ENCODE assay signal across 12 cellular contexts in genomic region chrX:23822397-23822796, GRCh38. TPM values are rescaled to one million over a fixed set of nuclear protein-coding genes. Genes with fewer than 3 reads are reported as not detected.
A peak's percentile ranks its signal among the peaks of the same experiment; 100 is the strongest.
DNase-seq lines count a peak whose midpoint lies in the region; ATAC-seq and TF ChIP-seq lines count a peak whose summit lies in the region.
"Had no signal": no experiment of that assay in that cellular context is flagged by ENCODE, and none has a peak within 500 bp of the region (broad histone marks: within the 10 kb centered on the region; RNA-seq: fewer than 3 reads in every experiment).

No MANE protein-coding gene starts in this region.

- CTCF ChIA-PET in MCF 10A (lab: Yijun Ruan, JAX), result interaction anchor here (1.1 to 1.8 kb wide), 4 partner anchors 23 to 128 kb away, joined by 3 to 11 read pairs (median 3); no protein-coding TSS in a partner anchor

- H2BK15ac ChIP-seq in mesenchymal stem cell (ENCODE audit: low read depth, poor library complexity, severe bottlenecking), result no peak overlapping the region

- TF ChIP-seq CTCF in breast epithelium (IDR thresholded peaks at IDR 0.05) (no peak), MCF 10A (IDR thresholded peaks at IDR 0.05; ENCODE audit: unreplicated experiment) (no peak), thyroid gland (IDR thresholded peaks at IDR 0.05) (no peak)

- no peak for DNase-seq in breast epithelium (ENCODE audit: low spot score in 2 of 2)
- DNase-seq in MCF 10A (ENCODE audit: unreplicated experiment), result no peak
- peak; percentile 24 to 44 for DNase-seq in SHP77 (lab: John Stamatoyannopoulos, UW)
- peak; percentile 41 for DNase-seq in mesenchymal stem cell
- no peak for DNase-seq in thyroid gland
- DNase-seq in NCI-H446 treated with DMSO at 0.1 percent for 48 hours (lab: John Stamatoyannopoulos, UW), result no peak
- DNase-seq: activated naive CD8-positive, alpha-beta T cell treated with anti-CD3 and anti-CD28 coated beads, Interleukin-2, amount 10 ng/mL, durations not matched to agents 7 days and 5 days; kidney; OCI-M1 had no signal

- H3K36me3 ChIP-seq in breast epithelium (no peaks in the 10 kb centered on the region), mesenchymal stem cell (ENCODE audit: control insufficient read depth in 1 of 2, insufficient read depth in 2 of 2, low read depth in 1 of 2, low read length in 2 of 2) (no peaks in the 10 kb centered on the region), thyroid gland (no peaks in the 10 kb centered on the region)
- H3K36me3 ChIP-seq: right atrium auricular region had no signal

- no peak overlapping the region for H3K4me2 ChIP-seq in mesenchymal stem cell (ENCODE audit: low read length, poor library complexity, severe bottlenecking)

- no peak overlapping the region for H2AK5ac ChIP-seq in mesenchymal stem cell (ENCODE audit: low read length, severe bottlenecking)

- no peak overlapping the region for H2AFZ ChIP-seq in mesenchymal stem cell (ENCODE audit: low read depth, low read length)

- peaks cover 6% of the 10 kb centered on the region for H3K4me1 Mint-ChIP-seq in MCF 10A (ENCODE audit: insufficient read depth, unreplicated experiment)

- H4K91ac ChIP-seq in mesenchymal stem cell (ENCODE audit: low read length), result no peak overlapping the region

- BruUV-seq in MCF 10A (replicated peaks; lab: Mats Ljungman, UMichigan), result no TSS peak

- H3K27me3 ChIP-seq in breast epithelium (peaks cover 0 to 12% of the 10 kb centered on the region in 2 donors), mesenchymal stem cell (ENCODE audit: control insufficient read depth in 1 of 2, insufficient read depth in 1 of 2, low read length in 2 of 2) (peaks cover 0 to 3% of the 10 kb centered on the region in 2 experiments), thyroid gland (no peaks in the 10 kb centered on the region)
- H3K27me3 ChIP-seq: right atrium auricular region had no signal

- H3K79me1 ChIP-seq in mesenchymal stem cell (replicated peaks; ENCODE audit: low read length, poor library complexity, severe bottlenecking), result no peaks in the 10 kb centered on the region

- H3K23ac ChIP-seq in mesenchymal stem cell (ENCODE audit: low read length in 2 of 2), result no peak overlapping the region

- H2BK120ac ChIP-seq in mesenchymal stem cell (ENCODE audit: low read depth, low read length), result no peak overlapping the region

- H3K9me3 ChIP-seq in breast epithelium (no peaks in the 10 kb centered on the region), mesenchymal stem cell (ENCODE audit: control insufficient read depth, low read length) (no peaks in the 10 kb centered on the region), thyroid gland (no peaks in the 10 kb centered on the region)
- H3K9me3 ChIP-seq: right atrium auricular region had no signal

- H2BK12ac ChIP-seq in mesenchymal stem cell (ENCODE audit: low read length in 2 of 2), result no peak overlapping the region

- H3K14ac ChIP-seq in mesenchymal stem cell (ENCODE audit: low read length in 2 of 2), result no peak overlapping the region

- H3K27ac ChIP-seq in breast epithelium, result peak overlapping the region; percentile 19 to 45
- no peak overlapping the region for H3K27ac ChIP-seq in mesenchymal stem cell (ENCODE audit: low read length, poor library complexity, severe bottlenecking)
- H3K27ac ChIP-seq in thyroid gland, result no peak overlapping the region
- H3K27ac ChIP-seq: right atrium auricular region had no signal

- no peak overlapping the region for H4K8ac ChIP-seq in mesenchymal stem cell (ENCODE audit: low read length)

- H3K4me3 ChIP-seq in breast epithelium, result no peak overlapping the region
- H3K4me3 ChIP-seq in mesenchymal stem cell (ENCODE audit: insufficient read depth in 1 of 2, low read depth in 1 of 2, low read length in 2 of 2), result no peak overlapping the region
- H3K4me3 ChIP-seq in thyroid gland (replicated peaks in 1 of 3), result no peak overlapping the region
- H3K4me3 ChIP-seq: right atrium auricular region had no signal

- no peak overlapping the region for H3K4ac ChIP-seq in mesenchymal stem cell (ENCODE audit: low read depth in 1 of 2, low read length in 2 of 2)

- no peak overlapping the region for H3K4me3 Mint-ChIP-seq in MCF 10A (ENCODE audit: unreplicated experiment)
- H3K4me3 Mint-ChIP-seq: activated naive CD8-positive, alpha-beta T cell treated with anti-CD3 and anti-CD28 coated beads, Interleukin-2, amount 10 ng/mL, durations not matched to agents 7 days and 5 days had no signal

- no peak overlapping the region for H3K27ac Mint-ChIP-seq in MCF 10A (ENCODE audit: low read depth, unreplicated experiment)
- H3K27ac Mint-ChIP-seq: activated naive CD8-positive, alpha-beta T cell treated with anti-CD3 and anti-CD28 coated beads, Interleukin-2, amount 10 ng/mL, durations not matched to agents 7 days and 5 days had no signal

- no CpG with 5 or more reads among the region's 3 CpGs for WGBS in mesenchymal stem cell
- WGBS in thyroid gland, 2 donors, result 57 to 59% methylated on average over 3 of the region's 3 CpGs

- POLR2A ChIA-PET in MCF 10A (lab: Yijun Ruan, JAX), result no interaction called here

- H3K4me1 ChIP-seq in breast epithelium, result no peaks in the 10 kb centered on the region
- H3K4me1 ChIP-seq in mesenchymal stem cell (ENCODE audit: control insufficient read depth, insufficient read depth, low read depth, low read length), result peaks cover 4% of the 10 kb centered on the region
- H3K4me1 ChIP-seq in thyroid gland, result no peaks in the 10 kb centered on the region
- H3K4me1 ChIP-seq: right atrium auricular region had no signal

- no peaks in the 10 kb centered on the region for H3K9me3 Mint-ChIP-seq in MCF 10A (ENCODE audit: unreplicated experiment)
- H3K9me3 Mint-ChIP-seq: activated naive CD8-positive, alpha-beta T cell treated with anti-CD3 and anti-CD28 coated beads, Interleukin-2, amount 10 ng/mL, durations not matched to agents 7 days and 5 days had no signal

- intact Hi-C loops in breast epithelium (cut with DNase I; ENCODE audit: low total_unique reads) (no loop called here), MCF 10A (cut with micrococcal nuclease) (no loop called here), thyroid gland (cut with DNase I) (no loop called here)

- H3K36me3 Mint-ChIP-seq in MCF 10A (ENCODE audit: insufficient read depth, unreplicated experiment), result no peaks in the 10 kb centered on the region
- H3K36me3 Mint-ChIP-seq: activated naive CD8-positive, alpha-beta T cell treated with anti-CD3 and anti-CD28 coated beads, Interleukin-2, amount 10 ng/mL, durations not matched to agents 7 days and 5 days had no signal

- ATAC-seq in GM21526 (IDR thresholded peaks at IDR 0.05; ENCODE audit: low FRiP score, unreplicated experiment) (no peak), HG02588 (IDR thresholded peaks at IDR 0.05; ENCODE audit: unreplicated experiment) (no peak)

- peak overlapping the region; percentile 31 for H3K9ac ChIP-seq in mesenchymal stem cell (ENCODE audit: low read length)

- no peak overlapping the region for H3K18ac ChIP-seq in mesenchymal stem cell (ENCODE audit: low read depth in 1 of 2, low read length in 2 of 2)

- TF ChIP-seq POLR2A in breast epithelium (IDR thresholded peaks at IDR 0.05), result no peak
- no peak for TF ChIP-seq POLR2A in thyroid gland (IDR thresholded peaks at IDR 0.05)

- H3K27me3 Mint-ChIP-seq in MCF 10A (ENCODE audit: insufficient read depth, unreplicated experiment), result peaks cover 25% of the 10 kb centered on the region
- H3K27me3 Mint-ChIP-seq: activated naive CD8-positive, alpha-beta T cell treated with anti-CD3 and anti-CD28 coated beads, Interleukin-2, amount 10 ng/mL, durations not matched to agents 7 days and 5 days had no signal

- no peak overlapping the region for H2BK5ac ChIP-seq in mesenchymal stem cell (ENCODE audit: low read depth, low read length, poor library complexity, severe bottlenecking)

RNA-seq across cellular contexts. Expression of gene SAT1, which starts 39.4 kb away (rescaled TPM):
- 1,000 to 10,000 TPM in 2 of 3 donors, 100 to 1,000 TPM in 1; 980 to 1,359 (median 1,246) TPM for total RNA-seq in breast epithelium
- total RNA-seq in MCF 10A (2022), result 582 and 687 TPM in 2 replicates
- 314 TPM for polyA plus RNA-seq in mesenchymal stem cell (2013, experiment 1 of 2)
- polyA plus RNA-seq in mesenchymal stem cell (2013, experiment 2 of 2), result 311 TPM
- total RNA-seq in thyroid gland, result 1,000 to 10,000 TPM in 1 of 4 donors, 100 to 1,000 TPM in 3; 768 to 1,187 (median 831) TPM

Comparison
In these comparisons a context has a peak if more than half of its experiments do, and no peak if none do; other contexts are left out.
1. DNase-seq: peak in SHP77 (2 of 2) and mesenchymal stem cell (single experiment); none in breast epithelium (0 of 2), MCF 10A (single experiment), thyroid gland (0 of 2) and NCI-H446 treated with DMSO at 0.1 percent for 48 hours (single experiment).
2. H3K27ac ChIP-seq: peak in breast epithelium (2 of 2); none in mesenchymal stem cell (single experiment) and thyroid gland (0 of 3).